29 cellular contexts compared by ENCODE assay signal in the genomic region with DNA sequence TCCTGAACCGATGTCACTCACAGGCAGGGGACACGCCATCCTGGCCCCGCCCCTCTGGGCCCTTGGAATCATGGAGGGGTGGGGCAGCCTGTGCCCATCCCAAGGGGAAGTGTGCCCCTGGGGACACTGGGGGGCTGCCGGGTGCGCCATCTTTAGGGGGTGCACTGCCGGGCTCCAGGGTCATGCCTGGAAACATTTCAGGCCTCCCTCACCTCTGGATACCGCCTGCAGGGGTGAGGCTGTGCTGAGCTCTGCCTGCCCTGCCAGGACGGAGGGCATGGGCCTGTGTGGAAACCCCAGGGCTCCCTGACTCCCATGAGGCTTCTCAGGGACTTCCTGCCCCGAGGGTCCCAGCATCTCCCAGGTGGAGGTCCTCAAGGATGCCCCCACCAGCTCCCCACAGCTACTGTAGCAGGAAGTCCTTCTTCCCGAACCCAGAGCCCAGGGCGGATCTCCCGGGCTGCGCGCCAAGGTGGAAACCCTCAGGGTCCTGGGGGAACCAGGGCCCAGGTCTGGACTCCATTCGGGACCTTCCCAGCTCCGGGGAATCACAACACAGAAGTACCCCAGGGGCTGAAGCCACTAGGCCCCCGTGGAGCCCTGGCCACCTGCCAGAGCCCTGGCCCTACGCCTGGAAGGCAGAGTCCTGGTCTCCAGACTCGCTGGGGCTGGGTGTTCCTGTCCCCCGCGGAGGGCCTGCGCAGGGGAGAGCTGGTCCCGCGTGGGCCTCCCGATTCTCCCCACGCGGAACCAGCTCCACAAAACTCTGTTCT. TPM values are rescaled to one million over a fixed set of nuclear protein-coding genes. Genes with fewer than 3 reads are reported as not detected.
DNase-seq lines count a peak whose midpoint lies in the region; ATAC-seq and TF ChIP-seq lines count a peak whose summit lies in the region.
"Had no signal": no experiment of that assay in that cellular context is flagged by ENCODE, and none has a peak within 500 bp of the region (broad histone marks: within the 10 kb centered on the region; RNA-seq: fewer than 3 reads in every experiment).

No MANE protein-coding gene starts in this region.

- 45% methylated on average over 8 of the region's 27 CpGs; no CpG with 5 or more reads in 1 of the 2 donors for WGBS in gastroesophageal sphincter (ENCODE audit: low coverage in 1 of 2), 2 donors

- H3K36me3 ChIP-seq in gastroesophageal sphincter: no peaks in the 10 kb centered on the region
- H3K36me3 ChIP-seq: breast epithelium, colonic mucosa, upper lobe of right lung had no signal

- no peak overlapping the region for H3K4me3 ChIP-seq in fibroblast of mammary gland (ENCODE audit: control insufficient read depth, low read depth, low read length)
- no peak overlapping the region for H3K4me3 ChIP-seq in gastroesophageal sphincter
- H3K4me3 ChIP-seq: colonic mucosa, lung, upper lobe of right lung had no signal

- CTCF ChIA-PET in GM10248 (lab: Yijun Ruan, JAX): interaction anchor here (0.6 to 1.3 kb wide), 2 partner anchors 10 to 36 kb away, joined by 3 read pairs; no protein-coding TSS in a partner anchor

- H3K27me3 ChIP-seq in gastroesophageal sphincter: peaks cover 94% of the 10 kb centered on the region
- H3K27me3 ChIP-seq: colonic mucosa had no signal

- ATAC-seq in Right ventricle myocardium superior (ENCODE audit: poor library complexity): peak; percentile 54
- ATAC-seq in gastroesophageal sphincter: no peak
- ATAC-seq: esophagus mucosa had no signal

- no peaks in the 10 kb centered on the region for H3K9me3 ChIP-seq in gastroesophageal sphincter
- H3K9me3 ChIP-seq: breast epithelium, colonic mucosa, upper lobe of right lung had no signal

- POLR2A ChIA-PET in GM10248 (lab: Yijun Ruan, JAX): no interaction called here

- no peak overlapping the region for H3K27ac ChIP-seq in gastroesophageal sphincter
- H3K27ac ChIP-seq: breast epithelium, colonic mucosa, upper lobe of right lung had no signal

- H3K4me1 ChIP-seq in gastroesophageal sphincter: peaks cover 0 to 21% (median 4%) of the 10 kb centered on the region in 3 donors
- H3K4me1 ChIP-seq: breast epithelium, colonic mucosa had no signal

- no peak for TF ChIP-seq POLR2A in gastroesophageal sphincter (IDR thresholded peaks at IDR 0.05)

- DNase-seq in Right ventricle myocardium superior (peak; percentile 76), cardiac septum (ENCODE audit: low spot score) (no peak), fibroblast of mammary gland (ENCODE audit: low read depth) (peak; percentile 9), medulla oblongata (ENCODE audit: extremely low spot score) (peak; percentile 5), HCEC 1CT (no peak), GM10248 (ENCODE audit: extremely low spot score) (no peak)
- DNase-seq in activated T-cell treated with anti-CD3 and anti-CD28 coated beads, Interleukin-2, amount 50 U/mL, for 1 hour: no peak
- DNase-seq: ACHN; activated CD4-positive, CD25-positive, alpha-beta regulatory T cell treated with anti-CD3 and anti-CD28 coated beads, Interleukin-2, amount 50 U/mL, for 72 hours; activated CD8-positive, alpha-beta memory T cell treated with anti-CD3 and anti-CD28 coated beads for 24 hours; activated T-cell treated with anti-CD3 and anti-CD28 coated beads, Interleukin-2, amount 50 U/mL, for 24 hours; amniotic stem cell; colonic mucosa; EL; Kasumi-1; NCI-H1048; NCI-H1930; NCI-H226; OCI-M1; SIG-M5; small intestine; stimulated activated CD4-positive, alpha-beta T cell treated with anti-CD3 and anti-CD28 coated beads, Interleukin-2, amount 100 ng/mL, for 24 hours; upper lobe of right lung had no signal

- no peak for TF ChIP-seq EP300 in gastroesophageal sphincter (IDR thresholded peaks at IDR 0.05)

- TF ChIP-seq CTCF in fibroblast of mammary gland (conservative IDR thresholded peaks at IDR 0.05; ENCODE audit: control insufficient read depth, insufficient read depth, low read depth, low read length) (no peak), GM10248 (IDR thresholded peaks at IDR 0.05; ENCODE audit: control extremely low read depth, extremely low read depth, low read depth, missing control alignments) (no peak), gastroesophageal sphincter (IDR thresholded peaks at IDR 0.05) (no peak)

- intact Hi-C loops in Right ventricle myocardium superior (cut with DNase I) (no loop called here), cardiac septum (cut with DNase I) (no loop called here)

RNA-seq across cellular contexts. Expression of gene CHRNA4, which starts 15.6 kb away (rescaled TPM):
- 1.5 TPM for total RNA-seq in Right ventricle myocardium superior
- 0.16 TPM for total RNA-seq in cardiac septum
- total RNA-seq in gastroesophageal sphincter: not detected
- total RNA-seq: breast epithelium; esophagus mucosa; pulmonary artery endothelial cell; T-helper 1 cell treated with Interleukin-12 subunit alpha and Interleukin-12 subunit beta and Interleukin-4 antibody, amounts not matched to agents 30 ng/mL and 1 ng/mL, for 36 hours had no signal

RNA-seq across cellular contexts. Expression of gene COL20A1, which starts 52.5 kb away (rescaled TPM):
- total RNA-seq in Right ventricle myocardium superior: not detected
- total RNA-seq in cardiac septum: 0.22 TPM
- not detected for total RNA-seq in gastroesophageal sphincter
- total RNA-seq: breast epithelium, colonic mucosa, esophagus mucosa, pulmonary artery endothelial cell, upper lobe of right lung had no signal

Comparison
In these comparisons a context has a peak if more than half of its experiments do, and no peak if none do; other contexts are left out.
1. DNase-seq: peak in Right ventricle myocardium superior (single experiment), fibroblast of mammary gland (single experiment) and medulla oblongata (single experiment); none in cardiac septum (single experiment), activated T-cell treated with anti-CD3 and anti-CD28 coated beads, Interleukin-2, amount 50 U/mL, for 1 hour (single experiment), HCEC 1CT (single experiment) and GM10248 (single experiment).